Comparison of ENCODE assay signal across 17 cellular contexts in genomic region chr1:200048244-200048643, GRCh38. TPM values are rescaled to one million over a fixed set of nuclear protein-coding genes. Genes with fewer than 3 reads are reported as not detected.
"Had no signal": no experiment of that assay in that cellular context is flagged by ENCODE, and none has a peak within 500 bp of the region (broad histone marks: within the 10 kb centered on the region; RNA-seq: fewer than 3 reads in every experiment).

No MANE protein-coding gene starts in this region.

- DNase-seq: activated CD4-positive, alpha-beta T cell treated with anti-CD3 and anti-CD28 coated beads for 1 hour; activated CD4-positive, alpha-beta T cell treated with anti-CD3 and anti-CD28 coated beads, Interleukin-2, amount 50 U/mL, for 48 hours; activated CD8-positive, alpha-beta memory T cell treated with anti-CD3 and anti-CD28 coated beads, Interleukin-2, amount 10 ng/mL, durations not matched to agents 7 days and 5 days; activated naive CD8-positive, alpha-beta T cell treated with anti-CD3 and anti-CD28 coated beads for 36 hours; activated T-cell treated with anti-CD3 and anti-CD28 coated beads, Interleukin-2, amount 50 U/mL, for 4 hours; cerebellar nuclear complex; dermis blood vessel endothelial cell; naive thymus-derived CD4-positive, alpha-beta T cell; nucleus accumbens; psoas muscle; stimulated activated CD4-positive, alpha-beta T cell treated with anti-CD3 and anti-CD28 coated beads, Interleukin-4, amount 100 ng/mL, for 24 hours; SW 1271; upper lobe of left lung had no signal

- H3K27ac ChIP-seq: psoas muscle, upper lobe of left lung had no signal

- ATAC-seq: activated CD8-positive, alpha-beta memory T cell treated with anti-CD3 and anti-CD28 coated beads, Interleukin-2, amount 10 ng/mL, durations not matched to agents 7 days and 5 days; activated T-cell treated with anti-CD3 and anti-CD28 coated beads, Interleukin-2, amount 50 U/mL, for 4 hours; esophagus mucosa; naive thymus-derived CD4-positive, alpha-beta T cell; psoas muscle; sciatic nerve had no signal

- H3K4me3 ChIP-seq: lung, psoas muscle, upper lobe of left lung had no signal

- H3K36me3 ChIP-seq: upper lobe of left lung had no signal

- H3K9me3 ChIP-seq: psoas muscle, upper lobe of left lung had no signal

- H3K4me1 ChIP-seq: psoas muscle had no signal

RNA-seq across cellular contexts. Expression of gene NR5A2, which starts 20.7 kb away (rescaled TPM):
- total RNA-seq: mononuclear cell had no signal
- polyA plus RNA-seq: naive thymus-derived CD4-positive, alpha-beta T cell had no signal
